In the genomic region with DNA sequence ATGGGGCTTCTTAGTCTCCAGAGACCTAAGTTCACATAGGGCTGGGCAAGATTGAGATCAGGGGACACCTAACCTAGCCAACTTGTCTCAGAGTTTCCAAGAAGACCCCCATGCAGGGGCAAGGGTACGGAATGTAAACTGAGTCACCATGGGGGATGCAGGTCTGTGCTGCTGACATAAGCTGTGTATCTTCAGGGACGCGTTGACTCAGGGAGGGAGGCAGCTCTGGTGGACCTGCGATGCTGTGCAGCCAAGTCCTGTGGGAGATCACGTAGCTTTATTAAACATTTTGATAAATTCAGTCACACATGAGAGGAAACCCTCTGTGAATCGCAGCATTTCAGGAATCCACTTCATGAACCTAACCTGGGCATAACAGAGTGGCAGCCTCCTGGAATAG, we compare ENCODE assay signal across 24 cellular contexts.
DNase-seq lines count a peak whose midpoint lies in the region; ATAC-seq, FAIRE-seq and TF ChIP-seq lines count a peak whose summit lies in the region.
"Had no signal": no experiment of that assay in that cellular context is flagged by ENCODE, and none has a peak within 500 bp of the region (broad histone marks: within the 10 kb centered on the region; RNA-seq: fewer than 3 reads in every experiment).

No MANE protein-coding gene starts in this region.

- intact Hi-C loops in heart right ventricle (cut with DNase I) (no loop called here), lower leg skin (cut with DNase I; ENCODE audit: low total_unique reads) (no loop called here)

- H3K4me3 ChIP-seq in right atrium auricular region: no peak overlapping the region
- no peak overlapping the region for H3K4me3 ChIP-seq in heart right ventricle
- no peak overlapping the region for H3K4me3 ChIP-seq in lower leg skin (ENCODE audit: low read depth, poor library complexity, severe bottlenecking)
- H3K4me3 ChIP-seq: A549; BLaER1 treated with 17β-estradiol and CSF1 and Interleukin-3, amounts not matched to agents 10 nM and 100 nM; GM12878; GM23248 had no signal

- no peak for TF ChIP-seq CTCF in right atrium auricular region (IDR thresholded peaks at IDR 0.05)
- no peak for TF ChIP-seq CTCF in heart right ventricle (IDR thresholded peaks at IDR 0.05)
- TF ChIP-seq CTCF in lower leg skin (IDR thresholded peaks at IDR 0.05): no peak

- H3K27ac ChIP-seq in right atrium auricular region: no peak overlapping the region
- no peak overlapping the region for H3K27ac ChIP-seq in heart right ventricle
- H3K27ac ChIP-seq: A549; BLaER1 treated with 17β-estradiol and CSF1 and Interleukin-3, amounts not matched to agents 10 nM and 100 nM; GM23248 had no signal

- H3K27me3 ChIP-seq in right atrium auricular region (no peaks in the 10 kb centered on the region), heart right ventricle (no peaks in the 10 kb centered on the region)
- H3K27me3 ChIP-seq: BE2C; BLaER1 treated with 17β-estradiol and CSF1 and Interleukin-3, amounts not matched to agents 10 nM and 100 nM had no signal

- FAIRE-seq in urothelium cell line (lab: Jason Lieb, UNC): peak; percentile 85
- FAIRE-seq: A549, D721Med, GM12878, GM19239 had no signal

- H3K36me3 ChIP-seq in right atrium auricular region (no peaks in the 10 kb centered on the region), heart right ventricle (no peaks in the 10 kb centered on the region)
- H3K36me3 ChIP-seq: BE2C; BLaER1 treated with 17β-estradiol and CSF1 and Interleukin-3, amounts not matched to agents 10 nM and 100 nM had no signal

- no peak for TF ChIP-seq POLR2A in lower leg skin (IDR thresholded peaks at IDR 0.05)

- H3K4me1 ChIP-seq in right atrium auricular region (no peaks in the 10 kb centered on the region), heart right ventricle (no peaks in the 10 kb centered on the region)
- H3K4me1 ChIP-seq: A549; BE2C; BLaER1 treated with 17β-estradiol and CSF1 and Interleukin-3, amounts not matched to agents 10 nM and 100 nM had no signal

- ATAC-seq in heart right ventricle (no peak), HG02798 (IDR thresholded peaks at IDR 0.05; ENCODE audit: poor library complexity, unreplicated experiment) (no peak)
- ATAC-seq: A549, GM12878, HCT116 had no signal

- no peaks in the 10 kb centered on the region for H3K9me3 ChIP-seq in right atrium auricular region
- peaks cover 0 to 3% (median 0%) of the 10 kb centered on the region in 11 donors for H3K9me3 ChIP-seq in heart right ventricle
- H3K9me3 ChIP-seq: A549; BE2C; BLaER1 treated with 17β-estradiol and CSF1 and Interleukin-3, amounts not matched to agents 10 nM and 100 nM had no signal

- peak; percentile 9 for DNase-seq in right atrium auricular region (ENCODE audit: low spot score)
- DNase-seq in heart right ventricle: no peak
- DNase-seq in lower leg skin (ENCODE audit: low spot score in 2 of 2): peak; percentile 1 to 53
- no peak for DNase-seq in urothelium cell line (ENCODE audit: low spot score)
- DNase-seq in activated T-cell treated with anti-CD3 and anti-CD28 coated beads for 4 hours: no peak
- DNase-seq: 8988T; ACHN; AML-193; BE2C; CD4-positive, alpha-beta T cell; CD8-positive, alpha-beta memory T cell; DMS 273 treated with DMSO at 0.1 percent for 48 hours; DMS79; EL; GDM1; GM23248; H9 had no signal

- 85 to 87% methylated on average over 6 of the region's 6 CpGs for WGBS in heart right ventricle, 2 donors
- WGBS in lower leg skin, 2 donors: 92% methylated on average over 6 of the region's 6 CpGs

Comparison
In these comparisons a context has a peak if more than half of its experiments do, and no peak if none do; other contexts are left out.
1. DNase-seq: peak in right atrium auricular region (single experiment) and lower leg skin (2 of 2); none in heart right ventricle (0 of 2), urothelium cell line (single experiment) and activated T-cell treated with anti-CD3 and anti-CD28 coated beads for 4 hours (single experiment).